24 cellular contexts compared by ENCODE assay signal in genomic region chr4:3719191-3719590, GRCh38. TPM values are rescaled to one million over a fixed set of nuclear protein-coding genes. Genes with fewer than 3 reads are reported as not detected.
"Had no signal": no experiment of that assay in that cellular context is flagged by ENCODE, and none has a peak within 500 bp of the region (broad histone marks: within the 10 kb centered on the region; RNA-seq: fewer than 3 reads in every experiment).

No MANE protein-coding gene starts in this region.

- H3K36me3 ChIP-seq: colonic mucosa, esophagus muscularis mucosa, heart right ventricle, left ventricle myocardium inferior had no signal

- H3K27ac Mint-ChIP-seq: memory B cell, mesothelial cell of epicardium had no signal

- H3K27me3 ChIP-seq: colonic mucosa had no signal

- H3K9me3 ChIP-seq: colonic mucosa had no signal

- H3K4me1 ChIP-seq: colonic mucosa, esophagus muscularis mucosa, foreskin keratinocyte, heart right ventricle, left ventricle myocardium inferior had no signal

- H3K27ac ChIP-seq: colonic mucosa, dorsolateral prefrontal cortex, esophagus muscularis mucosa, foreskin keratinocyte, heart right ventricle, left ventricle myocardium inferior had no signal

- H3K4me3 Mint-ChIP-seq: memory B cell, mesothelial cell of epicardium had no signal

- ATAC-seq: foreskin keratinocyte, heart right ventricle, left colon, left lobe of liver had no signal

- H3K4me1 Mint-ChIP-seq: memory B cell had no signal

- H3K4me3 ChIP-seq: colonic mucosa, dorsolateral prefrontal cortex, esophagus muscularis mucosa, heart right ventricle, left ventricle myocardium inferior, lung had no signal

- FAIRE-seq: endothelial cell of umbilical vein, frontal cortex, islet of Langerhans, keratinocyte had no signal

- DNase-seq: central memory CD4-positive, alpha-beta T cell; colonic mucosa; dermis blood vessel endothelial cell; dorsolateral prefrontal cortex; effector CD4-positive, alpha-beta T cell; effector memory CD4-positive, alpha-beta T cell; foreskin keratinocyte; glutamatergic neuron; heart right ventricle; hippocampal formation; kidney glomerular epithelial cell; left colon; left ventricle myocardium inferior; mammary epithelial cell had no signal

RNA-seq across cellular contexts. Expression of gene ADRA2C, which starts 47.0 kb away (rescaled TPM):
- total RNA-seq: epithelial cell of proximal tubule had no signal
